In genomic region chr6:1486387-1486786, GRCh38 we compare ENCODE assay signal across 26 cellular contexts.
A peak's percentile ranks its signal among the peaks of the same experiment; 100 is the strongest.
DNase-seq lines count a peak whose midpoint lies in the region; ATAC-seq and TF ChIP-seq lines count a peak whose summit lies in the region.
"Had no signal": no experiment of that assay in that cellular context is flagged by ENCODE, and none has a peak within 500 bp of the region (broad histone marks: within the 10 kb centered on the region; RNA-seq: fewer than 3 reads in every experiment).

No MANE protein-coding gene starts in this region.

- ATAC-seq in HG02610 (IDR thresholded peaks at IDR 0.05; ENCODE audit: unreplicated experiment), result peak; percentile 40
- peak; percentile 45 for ATAC-seq in stimulated activated effector memory CD8-positive, alpha-beta T cell treated with anti-CD3 and anti-CD28 coated beads, Interleukin-12 subunit alpha, Interleukin-12 subunit beta, amount 100 ng/mL, for 72 hours
- ATAC-seq: activated CD8-positive, alpha-beta T cell treated with anti-CD3 and anti-CD28 coated beads, Interleukin-2, amount 10 ng/mL, durations not matched to agents 7 days and 5 days; body of pancreas; pancreas had no signal

- H3K4me3 Mint-ChIP-seq in stimulated activated effector memory CD8-positive, alpha-beta T cell treated with anti-CD3 and anti-CD28 coated beads, Interleukin-12 subunit alpha, Interleukin-12 subunit beta, amount 100 ng/mL, for 72 hours, result no peak overlapping the region
- H3K4me3 Mint-ChIP-seq: activated CD8-positive, alpha-beta T cell treated with anti-CD3 and anti-CD28 coated beads, Interleukin-2, amount 10 ng/mL, durations not matched to agents 7 days and 5 days; neural progenitor cell had no signal

- H3K4me3 ChIP-seq in GM12865 (ENCODE audit: low read depth, low read length), result no peak overlapping the region
- H3K4me3 ChIP-seq: body of pancreas, left lung, neural progenitor cell, pancreas, tibial artery, vagina had no signal

- H3K36me3 Mint-ChIP-seq in stimulated activated effector memory CD8-positive, alpha-beta T cell treated with anti-CD3 and anti-CD28 coated beads, Interleukin-12 subunit alpha, Interleukin-12 subunit beta, amount 100 ng/mL, for 72 hours, result no peaks in the 10 kb centered on the region
- H3K36me3 Mint-ChIP-seq: neural progenitor cell had no signal

- peak overlapping the region; percentile 28 for H3K27ac ChIP-seq in epithelial cell of prostate
- H3K27ac ChIP-seq: body of pancreas, C4-2B, left lung, neural progenitor cell, pancreas, tibial artery, vagina had no signal

- no peaks in the 10 kb centered on the region for H3K9me3 Mint-ChIP-seq in stimulated activated effector memory CD8-positive, alpha-beta T cell treated with anti-CD3 and anti-CD28 coated beads, Interleukin-12 subunit alpha, Interleukin-12 subunit beta, amount 100 ng/mL, for 72 hours

- H3K27ac Mint-ChIP-seq in stimulated activated effector memory CD8-positive, alpha-beta T cell treated with anti-CD3 and anti-CD28 coated beads, Interleukin-12 subunit alpha, Interleukin-12 subunit beta, amount 100 ng/mL, for 72 hours, result no peak overlapping the region
- H3K27ac Mint-ChIP-seq: activated CD8-positive, alpha-beta T cell treated with anti-CD3 and anti-CD28 coated beads, Interleukin-2, amount 10 ng/mL, durations not matched to agents 7 days and 5 days; neural progenitor cell had no signal

- H3K4me1 Mint-ChIP-seq in stimulated activated effector memory CD8-positive, alpha-beta T cell treated with anti-CD3 and anti-CD28 coated beads, Interleukin-12 subunit alpha, Interleukin-12 subunit beta, amount 100 ng/mL, for 72 hours, result no peaks in the 10 kb centered on the region

- no peak for TF ChIP-seq CTCF in GM12865 (IDR thresholded peaks at IDR 0.05; ENCODE audit: insufficient read depth, low read depth, low read length, missing control alignments)

- DNase-seq in GM12865 (ENCODE audit: low read depth) (peak; percentile 32), epithelial cell of prostate (ENCODE audit: low read depth, low spot score) (peak; percentile 37), NCI-H2029 (lab: John Stamatoyannopoulos, UW) (no peak), NCI-H446 (lab: John Stamatoyannopoulos, UW) (no peak), AG08396 (ENCODE audit: low spot score) (no peak)
- no peak for DNase-seq in stimulated activated effector memory CD8-positive, alpha-beta T cell treated with anti-CD3 and anti-CD28 coated beads, Interleukin-12 subunit alpha, Interleukin-12 subunit beta, amount 100 ng/mL, for 72 hours (ENCODE audit: low spot score in 2 of 2)
- DNase-seq: activated CD4-positive, alpha-beta T cell treated with anti-CD3 and anti-CD28 coated beads for 4 hours; activated CD8-positive, alpha-beta T cell treated with anti-CD3 and anti-CD28 coated beads, Interleukin-2, amount 10 ng/mL, durations not matched to agents 7 days and 5 days; activated naive CD4-positive, alpha-beta T cell treated with anti-CD3 and anti-CD28 coated beads, Interleukin-2, amount 50 U/mL, for 16 hours; body of pancreas; Caco-2; cerebellar nuclear complex; DMS79; left lung; mesendoderm; MV-4-11; NCI-H1436; NCI-H2107; NCI-H446 treated with DMSO at 0.1 percent for 48 hours; pancreas; retina; tibial artery had no signal

Comparison
In these comparisons a context has a peak if more than half of its experiments do, and no peak if none do; other contexts are left out.
1. DNase-seq: peak in GM12865 (single experiment) and epithelial cell of prostate (single experiment); none in stimulated activated effector memory CD8-positive, alpha-beta T cell treated with anti-CD3 and anti-CD28 coated beads, Interleukin-12 subunit alpha, Interleukin-12 subunit beta, amount 100 ng/mL, for 72 hours (0 of 2), NCI-H2029 (single experiment), NCI-H446 (0 of 2) and AG08396 (single experiment).